Comparison of ENCODE assay signal across 8 cellular contexts in genomic region chr14:73784988-73785313, GRCh38.
DNase-seq lines count a peak whose midpoint lies in the region; ATAC-seq, FAIRE-seq and TF ChIP-seq lines count a peak whose summit lies in the region.

No MANE protein-coding gene starts in this region.

- H3K9me1 ChIP-seq in IMR-90 (ENCODE audit: insufficient read depth, low read length) = peaks cover 42% of the 10 kb centered on the region

- peak overlapping the region; percentile 79 to 99 (median 96) for H3K27ac Mint-ChIP-seq in naive thymus-derived CD8-positive, alpha-beta T cell

- in situ Hi-C loops in IMR-90 (cut with MboI; ENCODE audit: low sequenced_read_pairs) = no loop called here

- H2BK15ac ChIP-seq in IMR-90 (ENCODE audit: low read depth, low read length) = peak overlapping the region; percentile 41; the same call in 2 of the 3 replicates

- no peak for TF ChIP-seq EP300 in A549 (IDR thresholded peaks at IDR 0.05)

- H3K4ac ChIP-seq in IMR-90 (ENCODE audit: low read depth, low read length) = peak overlapping the region; percentile 81

- BruUV-seq in IMR-90 (replicated peaks; lab: Mats Ljungman, UMichigan) = no TSS peak

- peak overlapping the region; percentile 99 for H3K4me2 ChIP-seq in A549
- peak overlapping the region; percentile 86 for H3K4me2 ChIP-seq in IMR-90 (ENCODE audit: low read depth, low read length)

- H3K14ac ChIP-seq in IMR-90 (replicated peaks; ENCODE audit: low read depth, low read length) = peak overlapping the region; percentile 53

- no peaks in the 10 kb centered on the region for H3K27me3 Mint-ChIP-seq in naive thymus-derived CD8-positive, alpha-beta T cell

- H3K4me1 ChIP-seq in A549 = peaks cover 33% of the 10 kb centered on the region
- peaks cover 34% of the 10 kb centered on the region for H3K4me1 ChIP-seq in IMR-90 (ENCODE audit: control insufficient read depth, insufficient read depth, low read length)

- peaks cover 41% of the 10 kb centered on the region for H4K20me1 ChIP-seq in IMR-90 (ENCODE audit: insufficient read depth, low read length)

- no peak overlapping the region for H2AFZ ChIP-seq in IMR-90 (replicated peaks; ENCODE audit: low read length, poor library complexity)

- intact Hi-C loops in IMR-90 (cut with micrococcal nuclease) = loop anchor here (5.0 kb wide), 2 partner anchors 33 to 517 kb away; partner anchors contain the start of gene ABCD4

- CTCF ChIA-PET in A549 (lab: Yijun Ruan, JAX) = interaction anchor here (0.8 to 9.0 kb wide), 10 partner anchors 10 to 67 kb away, joined by 3 to 73 read pairs (median 6); a partner anchor contains a TSS
- CTCF ChIA-PET in IMR-90 (lab: Yijun Ruan, JAX) = interaction anchor here (1.4 to 2.1 kb wide), 3 partner anchors 25 to 56 kb away, joined by 3 to 6 read pairs (median 5); a partner anchor contains a TSS

- peak overlapping the region; percentile 81 for H2BK120ac ChIP-seq in IMR-90 (ENCODE audit: low read depth, low read length)

- no peaks in the 10 kb centered on the region for H3K9me3 Mint-ChIP-seq in naive thymus-derived CD8-positive, alpha-beta T cell

- POLR2A ChIA-PET in A549 (lab: Yijun Ruan, JAX) (interaction anchor here (0.8 to 3.5 kb wide), 6 partner anchors 8 to 101 kb away, joined by 3 to 70 read pairs (median 8); partner anchors contain the start of genes PTGR2 and ZNF410), IMR-90 (lab: Charles Lee; ENCODE audit: unreplicated experiment) (interaction anchor here (1.5 kb wide), 1 partner anchor 25 kb away, joined by 7 read pairs; a partner anchor contains a TSS)
- POLR2A ChIA-PET in naive thymus-derived CD8-positive, alpha-beta T cell (lab: Charles Lee) = interaction anchor here (0.6 to 10.6 kb wide), 10 partner anchors 10 to 294 kb away, joined by 3 to 387 read pairs (median 12); partner anchors contain the start of genes PTGR2 and RIOX1

- TF ChIP-seq POLR2A in A549 (IDR thresholded peaks at IDR 0.05; ENCODE audit: low read length) (no peak), IMR-90 (IDR thresholded peaks at IDR 0.05; ENCODE audit: low read depth, low read length) (no peak)

- H4K91ac ChIP-seq in IMR-90 (ENCODE audit: insufficient read depth, low read depth, low read length) = peak overlapping the region; percentile 82

- peak overlapping the region; percentile 88 for H2AK5ac ChIP-seq in IMR-90 (ENCODE audit: low read depth, low read length)

- H3K4me1 Mint-ChIP-seq in naive thymus-derived CD8-positive, alpha-beta T cell = peaks cover 42 to 76% (median 74%) of the 10 kb centered on the region in 4 donors

- H3K18ac ChIP-seq in IMR-90 (ENCODE audit: low read depth, low read length) = peak overlapping the region; percentile 15

- peak in 1 of 2 experiments; percentile 1; a peak in 1 of 6 replicates for ATAC-seq in A549
- ATAC-seq in IMR-90 (ENCODE audit: low read depth) = no peak
- no peak for ATAC-seq in naive thymus-derived CD8-positive, alpha-beta T cell

- no peak for FAIRE-seq in A549 (lab: Jason Lieb, UNC)

- H3K9ac ChIP-seq in IMR-90 (ENCODE audit: low read depth, low read length) = peak overlapping the region; percentile 98

- DNase-seq in A549 (ENCODE audit: low read depth in 1 of 2, low spot score in 1 of 2) (no peak), IMR-90 (no peak), caudate nucleus (lab: John Stamatoyannopoulos, UW) (no peak), COLO829 (ENCODE audit: low spot score) (no peak), dermis blood vessel endothelial cell (no peak), amniotic stem cell (lab: John Stamatoyannopoulos, UW) (no peak)
- no peak for DNase-seq in naive thymus-derived CD8-positive, alpha-beta T cell
- no peak for DNase-seq in stimulated activated naive CD4-positive, alpha-beta T cell (lab: John Stamatoyannopoulos, UW)

- TF ChIP-seq RAD21 in A549 (conservative IDR thresholded peaks at IDR 0.05 in 1 of 2, IDR thresholded peaks at IDR 0.05 in 1 of 2) = no peak
- no peak for TF ChIP-seq RAD21 in IMR-90 (IDR thresholded peaks at IDR 0.05; ENCODE audit: low read length)

- H3K9me3 ChIP-seq in A549 = no peaks in the 10 kb centered on the region
- H3K9me3 ChIP-seq in IMR-90 (ENCODE audit: control insufficient read depth, insufficient read depth, low read length) = no peaks in the 10 kb centered on the region

- H3K4me3 ChIP-seq in A549 (peak overlapping the region; percentile 79; the same call in 2 of the 3 replicates), IMR-90 (ENCODE audit: insufficient read depth, low read depth, low read length) (peak overlapping the region; percentile 65; the same call in 1 of the 2 replicates)

- H3K27me3 ChIP-seq in IMR-90 (ENCODE audit: control insufficient read depth, insufficient read depth, low read length) = no peaks in the 10 kb centered on the region

- H4K5ac ChIP-seq in IMR-90 (ENCODE audit: low read depth, low read length) = peak overlapping the region; percentile 6

- 83% methylated on average over 4 of the region's 4 CpGs for WGBS in A549 (ENCODE audit: missing lambda C conversion rate)
- no CpG with 5 or more reads among the region's 4 CpGs for WGBS in IMR-90 (ENCODE audit: extremely low coverage in 2 of 2, insufficient read length in 1 of 2), 2 experiments

- H3K27ac ChIP-seq in A549 (peak overlapping the region; percentile 95 to 100), IMR-90 (ENCODE audit: insufficient read depth, low read length) (peak overlapping the region; percentile 98), caudate nucleus (ENCODE audit: low read depth, low read length) (peak overlapping the region; percentile 63)

- no peaks in the 10 kb centered on the region for H3K36me3 ChIP-seq in IMR-90 (ENCODE audit: control insufficient read depth, insufficient read depth, low read length)

- H3K4me3 Mint-ChIP-seq in naive thymus-derived CD8-positive, alpha-beta T cell = peak overlapping the region; percentile 94 to 98 (median 95)

- H2AK9ac ChIP-seq in IMR-90 (replicated peaks; ENCODE audit: low read depth, low read length, poor library complexity) = peak overlapping the region; percentile 66

- peak overlapping the region; percentile 59 for H2BK20ac ChIP-seq in IMR-90 (ENCODE audit: low read depth, low read length)

- no peak for TF ChIP-seq CTCF in A549 (IDR thresholded peaks at IDR 0.05)
- TF ChIP-seq CTCF in IMR-90 (conservative IDR thresholded peaks at IDR 0.05; ENCODE audit: low read depth, low read length) = no peak

- dilution Hi-C loops in IMR-90 (cut with HindIII; ENCODE audit: low sequenced_read_pairs, unreplicated experiment) = no loop called here

- H2BK5ac ChIP-seq in IMR-90 (ENCODE audit: low read depth, low read length, poor library complexity, severe bottlenecking) = peak overlapping the region; percentile 80

- peaks cover 0 to 11% (median 0%) of the 10 kb centered on the region in 3 donors for H3K36me3 Mint-ChIP-seq in naive thymus-derived CD8-positive, alpha-beta T cell

- peak overlapping the region; percentile 84 for H3K23ac ChIP-seq in IMR-90 (ENCODE audit: low read depth, low read length)

- H4K8ac ChIP-seq in IMR-90 (ENCODE audit: low read depth in 2 of 2, low read length in 2 of 2) = peak overlapping the region; percentile 33 to 75; a peak in 3 of 4 replicates

- peaks cover 42 to 80% of the 10 kb centered on the region in 2 experiments for H3K79me1 ChIP-seq in IMR-90 (ENCODE audit: low read depth in 1 of 2, low read length in 2 of 2)

- H3K56ac ChIP-seq in IMR-90 (ENCODE audit: extremely low read depth, insufficient read depth, low read length) = peak overlapping the region; percentile 86; the same call in 1 of the 2 replicates

TF ChIP-seq in A549, 52 proteins besides CTCF, POLR2A, EP300 and RAD21:
- TF ChIP-seq MAFK (IDR thresholded peaks at IDR 0.05; ENCODE audit: partially characterized antibody) (no peak), FOSL2 (IDR thresholded peaks at IDR 0.05) (no peak), FOSL2 (CRISPR knock-in tag; IDR thresholded peaks at IDR 0.05) (no peak), PHF8 (IDR thresholded peaks at IDR 0.05; ENCODE audit: borderline replicate concordance, low read depth) (no peak), CEBPB (IDR thresholded peaks at IDR 0.05) (no peak), HEYL (CRISPR knock-in tag; IDR thresholded peaks at IDR 0.05) (no peak), SREBF2 (IDR thresholded peaks at IDR 0.05) (no peak)

TF ChIP-seq in IMR-90, 13 proteins besides CTCF, POLR2A, EP300 and RAD21:
- TF ChIP-seq MAZ (IDR thresholded peaks at IDR 0.05; ENCODE audit: borderline replicate concordance, low read depth, low read length) = no peak
- no peak for TF ChIP-seq FOS (IDR thresholded peaks at IDR 0.05; ENCODE audit: low read depth, low read length)
- TF ChIP-seq, protein P1, sequence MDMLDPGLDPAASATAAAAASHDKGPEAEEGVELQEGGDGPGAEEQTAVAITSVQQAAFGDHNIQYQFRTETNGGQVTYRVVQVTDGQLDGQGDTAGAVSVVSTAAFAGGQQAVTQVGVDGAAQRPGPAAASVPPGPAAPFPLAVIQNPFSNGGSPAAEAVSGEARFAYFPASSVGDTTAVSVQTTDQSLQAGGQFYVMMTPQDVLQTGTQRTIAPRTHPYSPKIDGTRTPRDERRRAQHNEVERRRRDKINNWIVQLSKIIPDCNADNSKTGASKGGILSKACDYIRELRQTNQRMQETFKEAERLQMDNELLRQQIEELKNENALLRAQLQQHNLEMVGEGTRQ (IDR thresholded peaks at IDR 0.05; ENCODE audit: low read depth, low read length) = no peak
- TF ChIP-seq, protein P2, sequence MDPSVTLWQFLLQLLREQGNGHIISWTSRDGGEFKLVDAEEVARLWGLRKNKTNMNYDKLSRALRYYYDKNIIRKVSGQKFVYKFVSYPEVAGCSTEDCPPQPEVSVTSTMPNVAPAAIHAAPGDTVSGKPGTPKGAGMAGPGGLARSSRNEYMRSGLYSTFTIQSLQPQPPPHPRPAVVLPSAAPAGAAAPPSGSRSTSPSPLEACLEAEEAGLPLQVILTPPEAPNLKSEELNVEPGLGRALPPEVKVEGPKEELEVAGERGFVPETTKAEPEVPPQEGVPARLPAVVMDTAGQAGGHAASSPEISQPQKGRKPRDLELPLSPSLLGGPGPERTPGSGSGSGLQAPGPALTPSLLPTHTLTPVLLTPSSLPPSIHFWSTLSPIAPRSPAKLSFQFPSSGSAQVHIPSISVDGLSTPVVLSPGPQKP (IDR thresholded peaks at IDR 0.05; ENCODE audit: borderline replicate concordance, low read depth, low read length) = no peak
- TF ChIP-seq RFX5 (IDR thresholded peaks at IDR 0.05; ENCODE audit: low read depth, low read length) = no peak
- no peak for TF ChIP-seq CHD1 (IDR thresholded peaks at IDR 0.05; ENCODE audit: low read depth, low read length)
- no peak for TF ChIP-seq BHLHE40 (IDR thresholded peaks at IDR 0.05; ENCODE audit: low read depth, low read length)
- no peak for TF ChIP-seq SMC3 (IDR thresholded peaks at IDR 0.05; ENCODE audit: low read depth, low read length)
- TF ChIP-seq CEBPB (IDR thresholded peaks at IDR 0.05; ENCODE audit: low read depth, low read length) = no peak
- no peak for TF ChIP-seq MAFK (IDR thresholded peaks at IDR 0.05; ENCODE audit: low read depth, low read length)
- TF ChIP-seq RCOR1 (IDR thresholded peaks at IDR 0.05; ENCODE audit: insufficient replicate concordance, low read length) = no peak
